In genomic region chr12:80168936-80169335, GRCh38 we compare ENCODE assay signal across 23 cellular contexts.
DNase-seq lines count a peak whose midpoint lies in the region; ATAC-seq, FAIRE-seq and TF ChIP-seq lines count a peak whose summit lies in the region.
"Had no signal": no experiment of that assay in that cellular context is flagged by ENCODE, and none has a peak within 500 bp of the region (broad histone marks: within the 10 kb centered on the region; RNA-seq: fewer than 3 reads in every experiment).

No MANE protein-coding gene starts in this region.

- no peaks in the 10 kb centered on the region for H3K36me3 Mint-ChIP-seq in activated CD4-positive, alpha-beta T cell treated with anti-CD3 and anti-CD28 coated beads for 36 hours (ENCODE audit: low read depth)
- no peaks in the 10 kb centered on the region for H3K36me3 Mint-ChIP-seq in activated T-helper 17 cell treated with anti-CD3 and anti-CD28 coated beads, Interleukin-2, amount 50 U/mL, for 72 hours (ENCODE audit: low read depth)
- H3K36me3 Mint-ChIP-seq in natural killer cell treated with Interleukin-12 subunit alpha and Interleukin-12 subunit beta and Interleukin-15 and Interleukin-18, amount 100 ng/mL, for 72 hours: peaks cover 4% of the 10 kb centered on the region
- H3K36me3 Mint-ChIP-seq in Caco-2 (ENCODE audit: insufficient read depth, unreplicated experiment): no peaks in the 10 kb centered on the region
- H3K36me3 Mint-ChIP-seq: CD4-positive, CD25-positive, alpha-beta regulatory T cell; CD8-positive, alpha-beta memory T cell had no signal

- TF ChIP-seq EP300 in A549 (IDR thresholded peaks at IDR 0.05): no peak

- no peak overlapping the region for H3K4me2 ChIP-seq in A549
- H3K4me2 ChIP-seq: BLaER1 treated with 17β-estradiol and CSF1 and Interleukin-3, amounts not matched to agents 10 nM and 100 nM had no signal

- H3K27ac Mint-ChIP-seq in activated CD4-positive, alpha-beta T cell treated with anti-CD3 and anti-CD28 coated beads for 36 hours: no peak overlapping the region
- no peak overlapping the region for H3K27ac Mint-ChIP-seq in activated T-helper 17 cell treated with anti-CD3 and anti-CD28 coated beads, Interleukin-2, amount 50 U/mL, for 72 hours
- peak overlapping the region; percentile 8 to 32 for H3K27ac Mint-ChIP-seq in natural killer cell treated with Interleukin-12 subunit alpha and Interleukin-12 subunit beta and Interleukin-15 and Interleukin-18, amount 100 ng/mL, for 72 hours
- no peak overlapping the region for H3K27ac Mint-ChIP-seq in Caco-2 (ENCODE audit: unreplicated experiment)
- H3K27ac Mint-ChIP-seq: B cell; CD4-positive, CD25-positive, alpha-beta regulatory T cell; CD8-positive, alpha-beta memory T cell; HFFc6 had no signal

- H3K9me3 ChIP-seq in A549: no peaks in the 10 kb centered on the region
- no peaks in the 10 kb centered on the region for H3K9me3 ChIP-seq in Caco-2
- H3K9me3 ChIP-seq: BLaER1 treated with 17β-estradiol and CSF1 and Interleukin-3, amounts not matched to agents 10 nM and 100 nM had no signal

- DNase-seq in activated CD4-positive, alpha-beta T cell treated with anti-CD3 and anti-CD28 coated beads for 36 hours: no peak
- DNase-seq in activated CD4-positive, alpha-beta T cell treated with anti-CD3 and anti-CD28 coated beads for 1 hour: no peak
- DNase-seq in A549 (ENCODE audit: low read depth in 1 of 2, low spot score in 1 of 2) (no peak), Caco-2 (no peak), NCI-H446 treated with DMSO at 0.1 percent for 48 hours (lab: John Stamatoyannopoulos, UW) (no peak)
- DNase-seq in natural killer cell treated with Interleukin-12 subunit alpha and Interleukin-12 subunit beta and Interleukin-15 and Interleukin-18, amount 100 ng/mL, for 72 hours (ENCODE audit: low spot score): no peak
- DNase-seq: 8988T; CD4-positive, CD25-positive, alpha-beta regulatory T cell; CD8-positive, alpha-beta memory T cell; COR-L47; DMS153; DMS79; GDM1; GOT3; H7; HFFc6 had no signal

- TF ChIP-seq RAD21 in A549 (conservative IDR thresholded peaks at IDR 0.05 in 1 of 2, IDR thresholded peaks at IDR 0.05 in 1 of 2): no peak

- BruUV-seq in Caco-2 (replicated peaks; lab: Mats Ljungman, UMichigan): no TSS peak

- POLR2A ChIA-PET in activated CD4-positive, alpha-beta T cell treated with anti-CD3 and anti-CD28 coated beads for 36 hours (lab: Charles Lee): no interaction called here
- POLR2A ChIA-PET in A549 (lab: Yijun Ruan, JAX): no interaction called here
- POLR2A ChIA-PET in Caco-2 (lab: Charles Lee): no interaction called here

- H3K4me3 Mint-ChIP-seq in activated CD4-positive, alpha-beta T cell treated with anti-CD3 and anti-CD28 coated beads for 36 hours: no peak overlapping the region
- H3K4me3 Mint-ChIP-seq in activated T-helper 17 cell treated with anti-CD3 and anti-CD28 coated beads, Interleukin-2, amount 50 U/mL, for 72 hours: no peak overlapping the region
- H3K4me3 Mint-ChIP-seq in natural killer cell treated with Interleukin-12 subunit alpha and Interleukin-12 subunit beta and Interleukin-15 and Interleukin-18, amount 100 ng/mL, for 72 hours: peak overlapping the region; percentile 83
- no peak overlapping the region for H3K4me3 Mint-ChIP-seq in Caco-2 (ENCODE audit: unreplicated experiment)
- H3K4me3 Mint-ChIP-seq: B cell; CD4-positive, CD25-positive, alpha-beta regulatory T cell; CD8-positive, alpha-beta memory T cell; HFFc6 had no signal

- CTCF ChIA-PET in activated CD4-positive, alpha-beta T cell treated with anti-CD3 and anti-CD28 coated beads for 36 hours (lab: Charles Lee): no interaction called here
- CTCF ChIA-PET in A549 (lab: Yijun Ruan, JAX): no interaction called here
- CTCF ChIA-PET in Caco-2 (lab: Charles Lee): no interaction called here

- no peaks in the 10 kb centered on the region for H3K27me3 ChIP-seq in Caco-2 (replicated peaks; ENCODE audit: control insufficient read depth, insufficient read depth, low read length)
- H3K27me3 ChIP-seq: BLaER1 treated with 17β-estradiol and CSF1 and Interleukin-3, amounts not matched to agents 10 nM and 100 nM had no signal

- no peak for TF ChIP-seq POLR2A in A549 (IDR thresholded peaks at IDR 0.05; ENCODE audit: low read length)

- no peaks in the 10 kb centered on the region for H3K4me1 Mint-ChIP-seq in activated CD4-positive, alpha-beta T cell treated with anti-CD3 and anti-CD28 coated beads for 36 hours
- peaks cover 6% of the 10 kb centered on the region for H3K4me1 Mint-ChIP-seq in activated T-helper 17 cell treated with anti-CD3 and anti-CD28 coated beads, Interleukin-2, amount 50 U/mL, for 72 hours
- peaks cover 36 to 52% of the 10 kb centered on the region in 2 donors for H3K4me1 Mint-ChIP-seq in natural killer cell treated with Interleukin-12 subunit alpha and Interleukin-12 subunit beta and Interleukin-15 and Interleukin-18, amount 100 ng/mL, for 72 hours (ENCODE audit: low read depth in 2 of 2)
- H3K4me1 Mint-ChIP-seq in Caco-2 (ENCODE audit: low read depth, unreplicated experiment): no peaks in the 10 kb centered on the region
- H3K4me1 Mint-ChIP-seq: B cell had no signal

- peaks cover 13% of the 10 kb centered on the region for H3K27me3 Mint-ChIP-seq in activated CD4-positive, alpha-beta T cell treated with anti-CD3 and anti-CD28 coated beads for 36 hours
- peaks cover 10% of the 10 kb centered on the region for H3K27me3 Mint-ChIP-seq in activated T-helper 17 cell treated with anti-CD3 and anti-CD28 coated beads, Interleukin-2, amount 50 U/mL, for 72 hours
- no peaks in the 10 kb centered on the region for H3K27me3 Mint-ChIP-seq in natural killer cell treated with Interleukin-12 subunit alpha and Interleukin-12 subunit beta and Interleukin-15 and Interleukin-18, amount 100 ng/mL, for 72 hours
- H3K27me3 Mint-ChIP-seq in Caco-2 (ENCODE audit: insufficient read depth, unreplicated experiment): peaks cover 8% of the 10 kb centered on the region

- H3K4me3 ChIP-seq in A549: no peak overlapping the region
- no peak overlapping the region for H3K4me3 ChIP-seq in Caco-2 (ENCODE audit: low read depth, low read length)
- H3K4me3 ChIP-seq: BLaER1 treated with 17β-estradiol and CSF1 and Interleukin-3, amounts not matched to agents 10 nM and 100 nM had no signal

- H3K4me1 ChIP-seq in A549 (no peaks in the 10 kb centered on the region), Caco-2 (no peaks in the 10 kb centered on the region)

- intact Hi-C loops in activated CD4-positive, alpha-beta T cell treated with anti-CD3 and anti-CD28 coated beads for 36 hours (cut with DNase I, micrococcal nuclease): no loop called here
- intact Hi-C loops in Caco-2 (cut with micrococcal nuclease; ENCODE audit: unreplicated experiment): no loop called here

- peak; percentile 57 for ATAC-seq in activated CD4-positive, alpha-beta T cell treated with anti-CD3 and anti-CD28 coated beads for 36 hours
- no peak for ATAC-seq in A549
- ATAC-seq in activated T-helper 17 cell treated with anti-CD3 and anti-CD28 coated beads, Interleukin-2, amount 50 U/mL, for 72 hours (replicated peaks): peak; percentile 50
- ATAC-seq in natural killer cell treated with Interleukin-12 subunit alpha and Interleukin-12 subunit beta and Interleukin-15 and Interleukin-18, amount 100 ng/mL, for 72 hours: peak in 1 of 2 donors; percentile 44
- ATAC-seq: HCT116 had no signal

- TF ChIP-seq CTCF in A549 (IDR thresholded peaks at IDR 0.05) (no peak), Caco-2 (IDR thresholded peaks at IDR 0.05; ENCODE audit: insufficient read depth in 1 of 2, low read depth in 1 of 2, low read length in 1 of 2, severe bottlenecking in 1 of 2, unreplicated experiment in 1 of 2) (no peak)

- H3K27ac ChIP-seq in A549: no peak overlapping the region
- H3K27ac ChIP-seq: BLaER1 treated with 17β-estradiol and CSF1 and Interleukin-3, amounts not matched to agents 10 nM and 100 nM; HL-60 had no signal

- FAIRE-seq in A549 (lab: Jason Lieb, UNC): peak; percentile 49
- FAIRE-seq: GM12892, GM18507 had no signal

- no peaks in the 10 kb centered on the region for H3K9me3 Mint-ChIP-seq in activated CD4-positive, alpha-beta T cell treated with anti-CD3 and anti-CD28 coated beads for 36 hours (ENCODE audit: low read depth)
- no peaks in the 10 kb centered on the region for H3K9me3 Mint-ChIP-seq in activated T-helper 17 cell treated with anti-CD3 and anti-CD28 coated beads, Interleukin-2, amount 50 U/mL, for 72 hours
- no peaks in the 10 kb centered on the region for H3K9me3 Mint-ChIP-seq in natural killer cell treated with Interleukin-12 subunit alpha and Interleukin-12 subunit beta and Interleukin-15 and Interleukin-18, amount 100 ng/mL, for 72 hours
- no peaks in the 10 kb centered on the region for H3K9me3 Mint-ChIP-seq in Caco-2 (ENCODE audit: unreplicated experiment)
- H3K9me3 Mint-ChIP-seq: CD4-positive, CD25-positive, alpha-beta regulatory T cell; HFFc6 had no signal

- H3K36me3 ChIP-seq in Caco-2 (ENCODE audit: control insufficient read depth, insufficient read depth, low read length): no peaks in the 10 kb centered on the region
- H3K36me3 ChIP-seq: BLaER1 treated with 17β-estradiol and CSF1 and Interleukin-3, amounts not matched to agents 10 nM and 100 nM had no signal

TF ChIP-seq in A549, 52 proteins besides CTCF, POLR2A, EP300 and RAD21:
- no peak for TF ChIP-seq ZSCAN20 (CRISPR knock-in tag; IDR thresholded peaks at IDR 0.05)
- TF ChIP-seq CEBPB (IDR thresholded peaks at IDR 0.05): no peak
- TF ChIP-seq GATA3 (IDR thresholded peaks at IDR 0.05; ENCODE audit: borderline replicate concordance): no peak
- TF ChIP-seq BCL3 (IDR thresholded peaks at IDR 0.05): no peak
- no peak for TF ChIP-seq MAX (IDR thresholded peaks at IDR 0.05)
- no peak for TF ChIP-seq KDM5A (IDR thresholded peaks at IDR 0.05)
- no peak for TF ChIP-seq CHD4 (IDR thresholded peaks at IDR 0.05; ENCODE audit: borderline replicate concordance)

Comparison
In these comparisons a context has a peak if more than half of its experiments do, and no peak if none do; other contexts are left out.
1. ATAC-seq: peak in activated CD4-positive, alpha-beta T cell treated with anti-CD3 and anti-CD28 coated beads for 36 hours (single experiment) and activated T-helper 17 cell treated with anti-CD3 and anti-CD28 coated beads, Interleukin-2, amount 50 U/mL, for 72 hours (single experiment); none in A549 (0 of 2).
2. H3K27ac Mint-ChIP-seq: peak in natural killer cell treated with Interleukin-12 subunit alpha and Interleukin-12 subunit beta and Interleukin-15 and Interleukin-18, amount 100 ng/mL, for 72 hours (2 of 2); none in activated CD4-positive, alpha-beta T cell treated with anti-CD3 and anti-CD28 coated beads for 36 hours (single experiment), activated T-helper 17 cell treated with anti-CD3 and anti-CD28 coated beads, Interleukin-2, amount 50 U/mL, for 72 hours (single experiment) and Caco-2 (single experiment).